Comparison of ENCODE assay signal across 13 cellular contexts in the genomic region with DNA sequence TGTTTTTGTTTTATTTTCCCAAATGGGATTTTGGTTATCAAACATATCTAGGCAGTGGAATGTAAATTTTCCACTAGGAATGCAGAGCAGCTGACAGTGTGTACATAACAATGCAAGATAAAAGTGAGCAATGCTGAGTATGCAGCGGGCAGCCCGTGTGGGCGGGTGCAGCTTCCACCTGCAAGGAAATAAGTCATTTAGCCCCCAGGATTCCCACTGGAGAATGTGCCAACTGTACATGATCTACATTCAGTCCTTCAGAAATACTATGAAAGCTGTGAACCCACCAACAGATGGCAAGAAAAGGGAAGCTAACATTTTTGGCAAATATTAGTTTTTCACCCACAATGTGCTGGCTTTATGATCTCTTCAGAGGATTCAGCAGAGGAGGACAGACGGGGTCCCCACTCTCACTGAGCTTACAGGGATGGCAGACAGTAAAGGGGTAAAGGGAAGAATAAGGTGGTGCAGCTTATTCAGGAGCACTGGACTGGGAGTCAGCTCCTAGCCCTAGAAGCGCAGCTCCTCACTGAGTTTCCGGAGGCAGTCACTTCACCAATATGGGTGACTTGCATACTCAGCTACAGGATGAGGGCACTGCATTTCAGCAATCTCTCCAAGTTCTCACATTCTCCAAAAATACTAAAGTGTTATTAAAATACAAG. TPM values are rescaled to one million over a fixed set of nuclear protein-coding genes. Genes with fewer than 3 reads are reported as not detected.
DNase-seq lines count a peak whose midpoint lies in the region; ATAC-seq, FAIRE-seq and TF ChIP-seq lines count a peak whose summit lies in the region.
"Had no signal": no experiment of that assay in that cellular context is flagged by ENCODE, and none has a peak within 500 bp of the region (broad histone marks: within the 10 kb centered on the region; RNA-seq: fewer than 3 reads in every experiment).

No MANE protein-coding gene starts in this region.

- H3K36me3 Mint-ChIP-seq in chondrocyte (ENCODE audit: low read depth): peaks cover 3% of the 10 kb centered on the region

- 10% methylated on average over 6 of the region's 6 CpGs for WGBS in A549 (ENCODE audit: missing lambda C conversion rate)
- WGBS in HUES64: 61% methylated on average over 6 of the region's 6 CpGs

- peak overlapping the region; percentile 32 for H3K9ac ChIP-seq in HUES64 (ENCODE audit: low read depth, low read length)

- FAIRE-seq in A549 (lab: Jason Lieb, UNC): peak; percentile 72

- peaks cover 10% of the 10 kb centered on the region for H3K9me3 Mint-ChIP-seq in chondrocyte (ENCODE audit: low read depth)
- H3K9me3 Mint-ChIP-seq: activated T-helper 2 cell treated with anti-CD3 and anti-CD28 coated beads, Interferon-gamma antibody, Interleukin-2, Interleukin-4, amounts not matched to agents 10 μg/mL and 5 μg/mL and 100 μg/mL, durations not matched to agents 14 hours and 24 hours and 36 hours had no signal

- peak overlapping the region; percentile 72 to 89 for H3K27ac ChIP-seq in A549
- peak overlapping the region; percentile 88 for H3K27ac ChIP-seq in HUES64 (ENCODE audit: low read depth, low read length)
- no peak overlapping the region for H3K27ac ChIP-seq in left lung

- H3K27me3 Mint-ChIP-seq in chondrocyte (ENCODE audit: low read depth): no peaks in the 10 kb centered on the region

- peak; percentile 93 to 97 for ATAC-seq in A549
- ATAC-seq in left lung: peak; percentile 91
- ATAC-seq in HG02981 (IDR thresholded peaks at IDR 0.05; ENCODE audit: unreplicated experiment): no peak
- ATAC-seq in GM18907 (IDR thresholded peaks at IDR 0.05; ENCODE audit: unreplicated experiment): no peak
- ATAC-seq: left cardiac atrium had no signal

- DNase-seq in A549 (ENCODE audit: low read depth in 1 of 2, low spot score in 1 of 2) (peak; percentile 15 to 84), chondrocyte (ENCODE audit: low spot score) (no peak), left lung (peak in 1 of 2 donors; percentile 57), NCI-H446 treated with DMSO at 0.1 percent for 48 hours (lab: John Stamatoyannopoulos, UW) (no peak), cerebellum (ENCODE audit: low spot score) (no peak)
- DNase-seq: activated B cell treated with CpG ODN at 0.5 μM for 24 hours, left cardiac atrium, NCI-H1436 treated with DMSO at 0.1 percent for 48 hours had no signal

- no peak for TF ChIP-seq CTCF in A549 (IDR thresholded peaks at IDR 0.05)
- no peak for TF ChIP-seq CTCF in chondrocyte (IDR thresholded peaks at IDR 0.05)
- no peak for TF ChIP-seq CTCF in left lung (IDR thresholded peaks at IDR 0.05)

- H3K4me1 Mint-ChIP-seq in chondrocyte (ENCODE audit: low read depth): peaks cover 18% of the 10 kb centered on the region
- H3K4me1 Mint-ChIP-seq: activated B cell treated with CpG ODN at 0.5 μM for 24 hours had no signal

- TF ChIP-seq EP300 in A549 (IDR thresholded peaks at IDR 0.05): peak; percentile 71 to 93; a peak in 4 of 5 replicates

- CTCF ChIA-PET in A549 (lab: Yijun Ruan, JAX): interaction anchor here (0.8 to 2.4 kb wide), 6 partner anchors 12 to 49 kb away, joined by 3 to 16 read pairs (median 3); no protein-coding TSS in a partner anchor

- H3K27me3 ChIP-seq in HUES64 (ENCODE audit: insufficient read depth, low read length): no peaks in the 10 kb centered on the region
- no peaks in the 10 kb centered on the region for H3K27me3 ChIP-seq in left lung

- no peak for TF ChIP-seq POLR2A in A549 (IDR thresholded peaks at IDR 0.05; ENCODE audit: low read length)

- peak overlapping the region; percentile 59 for H3K4me2 ChIP-seq in A549

- H3K36me3 ChIP-seq in HUES64 (ENCODE audit: insufficient read depth, low read length) (no peaks in the 10 kb centered on the region), left lung (no peaks in the 10 kb centered on the region)

- peak; percentile 8 to 38; a peak in 2 of 5 replicates for TF ChIP-seq RAD21 in A549 (conservative IDR thresholded peaks at IDR 0.05 in 1 of 2, IDR thresholded peaks at IDR 0.05 in 1 of 2)

- intact Hi-C loops in left lung (cut with DNase I): no loop called here

- peak overlapping the region; percentile 81 for H3K27ac Mint-ChIP-seq in chondrocyte (ENCODE audit: unreplicated experiment)
- H3K27ac Mint-ChIP-seq: activated B cell treated with CpG ODN at 0.5 μM for 24 hours; activated T-helper 2 cell treated with anti-CD3 and anti-CD28 coated beads, Interferon-gamma antibody, Interleukin-2, Interleukin-4, amounts not matched to agents 10 μg/mL and 5 μg/mL and 100 μg/mL, durations not matched to agents 14 hours and 24 hours and 36 hours had no signal

- H3K4me3 Mint-ChIP-seq in chondrocyte (ENCODE audit: unreplicated experiment): peak overlapping the region; percentile 28
- H3K4me3 Mint-ChIP-seq: activated B cell treated with CpG ODN at 0.5 μM for 24 hours had no signal

- no peak overlapping the region for H3K4me3 ChIP-seq in A549
- peak overlapping the region; percentile 19; the same call in 1 of the 2 replicates for H3K4me3 ChIP-seq in HUES64 (ENCODE audit: low read length)
- no peak overlapping the region for H3K4me3 ChIP-seq in left lung

- POLR2A ChIA-PET in A549 (lab: Yijun Ruan, JAX): interaction anchor here (0.9 to 1.0 kb wide), 2 partner anchors 27 to 46 kb away, joined by 3 to 4 read pairs; no protein-coding TSS in a partner anchor

- H3K9me3 ChIP-seq in A549 (no peaks in the 10 kb centered on the region), HUES64 (ENCODE audit: insufficient read depth, low read depth, low read length) (peaks cover 22% of the 10 kb centered on the region), left lung (peaks cover 0 to 10% of the 10 kb centered on the region in 2 donors)

- H3K4me1 ChIP-seq in A549 (peaks cover 60% of the 10 kb centered on the region), HUES64 (ENCODE audit: insufficient read depth, low read length) (peaks cover 16% of the 10 kb centered on the region), left lung (no peaks in the 10 kb centered on the region)

TF ChIP-seq in A549, 52 proteins besides CTCF, POLR2A, EP300 and RAD21 (continues in another document):
- TF ChIP-seq ZC3H11A (IDR thresholded peaks at IDR 0.05) (no peak), RFX5 (IDR thresholded peaks at IDR 0.05) (no peak), KDM1A (IDR thresholded peaks at IDR 0.05; ENCODE audit: low read depth) (no peak), MYC (IDR thresholded peaks at IDR 0.05; ENCODE audit: borderline replicate concordance, low read length) (no peak), RCOR1 (IDR thresholded peaks at IDR 0.05; ENCODE audit: low read depth, low read length) (no peak), HOXB13 (CRISPR knock-in tag; IDR thresholded peaks at IDR 0.05; ENCODE audit: low read depth) (no peak), POLR2AphosphoS2 (conservative IDR thresholded peaks at IDR 0.05; ENCODE audit: low read length) (no peak), BHLHE40 (IDR thresholded peaks at IDR 0.05; ENCODE audit: low read depth, low read length) (no peak), NR3C1 (IDR thresholded peaks at IDR 0.05) (no peak), TFCP2L1 (CRISPR knock-in tag; IDR thresholded peaks at IDR 0.05) (no peak), ZSCAN20 (CRISPR knock-in tag; IDR thresholded peaks at IDR 0.05) (no peak), SREBF2 (IDR thresholded peaks at IDR 0.05) (no peak), CEBPB (IDR thresholded peaks at IDR 0.05) (peak; percentile 43 to 74; a peak in 2 of 4 replicates), CBX8 (IDR thresholded peaks at IDR 0.05) (no peak)
- TF ChIP-seq, protein P1, sequence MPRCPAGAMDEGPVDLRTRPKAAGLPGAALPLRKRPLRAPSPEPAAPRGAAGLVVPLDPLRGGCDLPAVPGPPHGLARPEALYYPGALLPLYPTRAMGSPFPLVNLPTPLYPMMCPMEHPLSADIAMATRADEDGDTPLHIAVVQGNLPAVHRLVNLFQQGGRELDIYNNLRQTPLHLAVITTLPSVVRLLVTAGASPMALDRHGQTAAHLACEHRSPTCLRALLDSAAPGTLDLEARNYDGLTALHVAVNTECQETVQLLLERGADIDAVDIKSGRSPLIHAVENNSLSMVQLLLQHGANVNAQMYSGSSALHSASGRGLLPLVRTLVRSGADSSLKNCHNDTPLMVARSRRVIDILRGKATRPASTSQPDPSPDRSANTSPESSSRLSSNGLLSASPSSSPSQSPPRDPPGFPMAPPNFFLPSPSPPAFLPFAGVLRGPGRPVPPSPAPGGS (IDR thresholded peaks at IDR 0.05): 0 out of 3 replicates have a peak, but pooled peaks have one; percentile 54
- TF ChIP-seq, protein P2, sequence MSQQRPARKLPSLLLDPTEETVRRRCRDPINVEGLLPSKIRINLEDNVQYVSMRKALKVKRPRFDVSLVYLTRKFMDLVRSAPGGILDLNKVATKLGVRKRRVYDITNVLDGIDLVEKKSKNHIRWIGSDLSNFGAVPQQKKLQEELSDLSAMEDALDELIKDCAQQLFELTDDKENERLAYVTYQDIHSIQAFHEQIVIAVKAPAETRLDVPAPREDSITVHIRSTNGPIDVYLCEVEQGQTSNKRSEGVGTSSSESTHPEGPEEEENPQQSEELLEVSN (IDR thresholded peaks at IDR 0.05; ENCODE audit: borderline replicate concordance, low read depth): no peak
- TF ChIP-seq, protein P3, sequence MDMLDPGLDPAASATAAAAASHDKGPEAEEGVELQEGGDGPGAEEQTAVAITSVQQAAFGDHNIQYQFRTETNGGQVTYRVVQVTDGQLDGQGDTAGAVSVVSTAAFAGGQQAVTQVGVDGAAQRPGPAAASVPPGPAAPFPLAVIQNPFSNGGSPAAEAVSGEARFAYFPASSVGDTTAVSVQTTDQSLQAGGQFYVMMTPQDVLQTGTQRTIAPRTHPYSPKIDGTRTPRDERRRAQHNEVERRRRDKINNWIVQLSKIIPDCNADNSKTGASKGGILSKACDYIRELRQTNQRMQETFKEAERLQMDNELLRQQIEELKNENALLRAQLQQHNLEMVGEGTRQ (IDR thresholded peaks at IDR 0.05): no peak

RNA-seq across cellular contexts. Expression of a gene that starts 44.2 kb away (rescaled TPM):
- polyA plus RNA-seq in A549 (2011; rRNA removed): 7.9 and 9.4 TPM in 2 replicates
- polyA plus RNA-seq in A549 (2012; cell fraction: cytosol; rRNA removed): 2.9 TPM in 2 replicates
- 3.4 and 3.5 TPM in 2 replicates for polyA plus RNA-seq in A549 (2012; cell fraction: nucleus; rRNA removed)
- polyA plus RNA-seq in A549 (2017; fragmentation: RNase III; extraction: RNeasy Plus Mini Kit Qiagen cat#74134 plus additional on column Dnase treatment): 7.9 to 9.1 TPM (median 8.0 TPM) in 3 replicates
- 3.8 and 7.2 TPM in 2 replicates for polyA minus RNA-seq in A549 (2011; rRNA and poly(A)+ RNA removed)
- polyA plus RNA-seq in HUES64 (2013, experiment 1 of 2): 0.30 TPM
- polyA plus RNA-seq in HUES64 (2013, experiment 2 of 2): 0.25 TPM
- total RNA-seq in chondrocyte: 0.15 to 0.30 TPM in 2 of 3 replicates, not detected in the other
- total RNA-seq in left lung: 1 to 10 TPM; 8.4 to 9.6 TPM
- 2.6 TPM for total RNA-seq in cerebellum
- total RNA-seq: activated B cell treated with CpG ODN at 0.5 μM for 24 hours; activated T-helper 2 cell treated with anti-CD3 and anti-CD28 coated beads, Interferon-gamma antibody, Interleukin-2, Interleukin-4, amounts not matched to agents 10 μg/mL and 5 μg/mL and 100 μg/mL, durations not matched to agents 14 hours and 24 hours and 36 hours; skeletal muscle tissue had no signal

Comparison
In these comparisons a context has a peak if more than half of its experiments do, and no peak if none do; other contexts are left out.
1. ATAC-seq: peak in A549 (2 of 2) and left lung (single experiment); none in HG02981 (single experiment) and GM18907 (single experiment).
2. DNase-seq: peak in A549 (2 of 2); none in chondrocyte (single experiment), NCI-H446 treated with DMSO at 0.1 percent for 48 hours (single experiment) and cerebellum (single experiment).
3. H3K27ac ChIP-seq: peak in A549 (2 of 2) and HUES64 (single experiment); none in left lung (0 of 2).